Comparison of ENCODE assay signal across 19 cellular contexts in genomic region chr7:33137098-33137497, GRCh38.
"Had no signal": no experiment of that assay in that cellular context is flagged by ENCODE, and none has a peak within 500 bp of the region (broad histone marks: within the 10 kb centered on the region; RNA-seq: fewer than 3 reads in every experiment).

No MANE protein-coding gene starts in this region.

- H3K27ac ChIP-seq: RWPE1 had no signal

- ATAC-seq: Panc1, PC-3, SK-N-SH treated with all-trans-retinoic acid at 6 μM for 48 hours had no signal

- DNase-seq: KBM-7, MV-4-11, NCI-H1048, NCI-H1105, NCI-H1417, NCI-H1436 treated with DMSO at 0.1 percent for 48 hours, NCI-H1694, NCI-H187 treated with DMSO at 0.1 percent for 48 hours, NCI-H2029 treated with DMSO at 0.1 percent for 48 hours, NCI-H2171 treated with DMSO at 0.1 percent for 48 hours, NCI-H345, NCI-H524 treated with DMSO at 0.1 percent for 48 hours, NCI-H69, NCI-H774, PC-3, SHP77 had no signal
